ENCODE assay signal across 25 cellular contexts in genomic region chr10:70966848-70967553, GRCh38.
A peak's percentile ranks its signal among the peaks of the same experiment; 100 is the strongest.
DNase-seq lines count a peak whose midpoint lies in the region; ATAC-seq, FAIRE-seq and TF ChIP-seq lines count a peak whose summit lies in the region.
"Had no signal": no experiment of that assay in that cellular context is flagged by ENCODE, and none has a peak within 500 bp of the region (broad histone marks: within the 10 kb centered on the region; RNA-seq: fewer than 3 reads in every experiment).

No MANE protein-coding gene starts in this region.

- H3F3A ChIP-seq in neural progenitor cell (ENCODE audit: low read depth): peaks cover 13% of the 10 kb centered on the region

- H3K9me3 Mint-ChIP-seq in neural progenitor cell: peaks cover 11% of the 10 kb centered on the region
- no peaks in the 10 kb centered on the region for H3K9me3 Mint-ChIP-seq in effector memory CD8-positive, alpha-beta T cell

- H3K9ac ChIP-seq in K562 (ENCODE audit: insufficient read depth in 1 of 2, low read depth in 2 of 2, low read length in 2 of 2) (no peak overlapping the region), neural progenitor cell (no peak overlapping the region)

- no peaks in the 10 kb centered on the region for H3K9me1 ChIP-seq in K562 (ENCODE audit: control insufficient read depth, insufficient read depth, low read length)

- FAIRE-seq in K562 (lab: Jason Lieb, UNC) (no peak), HTR-8/SVneo (lab: Jason Lieb, UNC) (no peak)

- H3K9me3 ChIP-seq in K562 (replicated peaks; ENCODE audit: control insufficient read depth, insufficient read depth, low read depth, low read length) (no peaks in the 10 kb centered on the region), neural progenitor cell (ENCODE audit: low read depth) (peaks cover 5% of the 10 kb centered on the region)
- H3K9me3 ChIP-seq: HAP-1 had no signal

- H3K27me3 ChIP-seq in K562 (ENCODE audit: control insufficient read depth in 2 of 2, insufficient read depth in 2 of 2, low read length in 2 of 2) (peaks cover 7 to 35% of the 10 kb centered on the region in 2 experiments; a peak in 3 of 5 replicates), neural progenitor cell (peaks cover 19% of the 10 kb centered on the region)

- no peak overlapping the region for H3K4me3 Mint-ChIP-seq in neural progenitor cell
- no peak overlapping the region for H3K4me3 Mint-ChIP-seq in effector memory CD8-positive, alpha-beta T cell
- H3K4me3 Mint-ChIP-seq: B cell; CD14-positive monocyte; CD8-positive, alpha-beta memory T cell; GM23338; HFFc6 had no signal

- no peak overlapping the region for H2AFZ ChIP-seq in K562 (ENCODE audit: low read depth, low read length)
- no peak overlapping the region for H2AFZ ChIP-seq in neural progenitor cell (replicated peaks)
- H2AFZ ChIP-seq: GM23338 had no signal

- H3K27me3 Mint-ChIP-seq in neural progenitor cell (ENCODE audit: insufficient read depth, low read depth): peaks cover 19% of the 10 kb centered on the region
- H3K27me3 Mint-ChIP-seq in effector memory CD8-positive, alpha-beta T cell: peaks cover 32 to 63% of the 10 kb centered on the region in 2 donors

- no peaks in the 10 kb centered on the region for H3K4me1 ChIP-seq in K562 (replicated peaks in 1 of 2; ENCODE audit: control insufficient read depth in 2 of 2, insufficient read depth in 2 of 2, low read length in 2 of 2)
- H3K4me1 ChIP-seq in neural progenitor cell: peaks cover 40% of the 10 kb centered on the region
- H3K4me1 ChIP-seq: HAP-1 had no signal

- peak overlapping the region; percentile 6 for H3K27ac Mint-ChIP-seq in neural progenitor cell
- H3K27ac Mint-ChIP-seq in effector memory CD8-positive, alpha-beta T cell: no peak overlapping the region
- H3K27ac Mint-ChIP-seq: B cell; CD14-positive monocyte; CD8-positive, alpha-beta memory T cell; GM23338; HFFc6 had no signal

- intact Hi-C loops in K562 (cut with micrococcal nuclease): no loop called here

- no peak for TF ChIP-seq RAD21 in K562 (CRISPR knock-in tag; conservative IDR thresholded peaks at IDR 0.05 in 1 of 2, IDR thresholded peaks at IDR 0.05 in 1 of 2)

- H3K36me3 Mint-ChIP-seq in neural progenitor cell: no peaks in the 10 kb centered on the region
- H3K36me3 Mint-ChIP-seq in effector memory CD8-positive, alpha-beta T cell (ENCODE audit: insufficient read depth): no peaks in the 10 kb centered on the region
- H3K36me3 Mint-ChIP-seq: CD14-positive monocyte had no signal

- ATAC-seq in K562: no peak
- ATAC-seq in effector memory CD8-positive, alpha-beta T cell (replicated peaks): no peak
- ATAC-seq: PC-3 had no signal

- DNase-seq in DMS 273 (lab: John Stamatoyannopoulos, UW; ENCODE audit: unreplicated experiment) (peak; percentile 50), DMS 273 treated with DMSO at 0.1 percent for 48 hours (lab: John Stamatoyannopoulos, UW) (no peak), K562 (ENCODE audit: extremely low read depth in 1 of 4, low spot score in 3 of 4) (no peak), neural progenitor cell (ENCODE audit: low spot score) (no peak), GM03348 (ENCODE audit: low spot score) (no peak), HTR-8/SVneo (ENCODE audit: insufficient read length, low spot score) (no peak)
- no peak for DNase-seq in effector memory CD8-positive, alpha-beta T cell
- DNase-seq: DMS153; DND-41; HFFc6; Karpas-422; NCI-H1092; NCI-H1417 treated with DMSO at 0.1 percent for 48 hours; NCI-H1694 treated with DMSO at 0.1 percent for 48 hours; NCI-H2081; NCI-H226; NCI-H748 treated with DMSO at 0.1 percent for 48 hours; NK-92 treated with Interleukin-12 subunit alpha and Interleukin-12 subunit beta, amount 100 ng/mL, for 24 hours had no signal

- H3K4me3 ChIP-seq in K562 (no peak overlapping the region), neural progenitor cell (no peak overlapping the region)
- H3K4me3 ChIP-seq: GM23338, HAP-1 had no signal

- H3K27ac ChIP-seq in K562 (ENCODE audit: extremely low read depth, low read depth, low read length) (no peak overlapping the region), neural progenitor cell (no peak overlapping the region)
- H3K27ac ChIP-seq: 22Rv1 had no signal

- H4K20me1 ChIP-seq in K562 (replicated peaks; ENCODE audit: control insufficient read depth, insufficient read depth, low read length): peaks cover 10% of the 10 kb centered on the region
- peaks cover 20% of the 10 kb centered on the region for H4K20me1 ChIP-seq in neural progenitor cell (ENCODE audit: low read depth)

- no peak for TF ChIP-seq POLR2A in K562 (conservative IDR thresholded peaks at IDR 0.05)

- no peak for TF ChIP-seq EP300 in K562 (IDR thresholded peaks at IDR 0.05; ENCODE audit: low read length)

- no TSS peak for BruUV-seq in K562 (replicated peaks; lab: Mats Ljungman, UMichigan)

- H3K4me1 Mint-ChIP-seq in neural progenitor cell: peaks cover 40% of the 10 kb centered on the region
- H3K4me1 Mint-ChIP-seq in effector memory CD8-positive, alpha-beta T cell (ENCODE audit: low read depth in 2 of 2): no peaks in the 10 kb centered on the region
- H3K4me1 Mint-ChIP-seq: B cell; CD14-positive monocyte; CD8-positive, alpha-beta memory T cell had no signal

- no peak for TF ChIP-seq CTCF in K562 (IDR thresholded peaks at IDR 0.05 in 2 of 3, conservative IDR thresholded peaks at IDR 0.05 in 1 of 3; ENCODE audit: insufficient read depth in 2 of 3, low read depth in 1 of 3, low read length in 3 of 3)
- no peak for TF ChIP-seq CTCF in neural progenitor cell (IDR thresholded peaks at IDR 0.05)

- WGBS in K562 (ENCODE audit: insufficient coverage, low coverage, missing lambda C conversion rate): 1% methylated on average over 8 of the region's 8 CpGs

- H3K36me3 ChIP-seq in K562 (ENCODE audit: control insufficient read depth, insufficient read depth, low read length) (no peaks in the 10 kb centered on the region), neural progenitor cell (peaks cover 3% of the 10 kb centered on the region)
- H3K36me3 ChIP-seq: HAP-1 had no signal

- CTCF ChIA-PET in K562 (lab: Yijun Ruan, JAX; ENCODE audit: low intra/inter-chr PET ratio): no interaction called here

- in situ Hi-C loops in K562 (cut with MboI): no loop called here

- H3K4me2 ChIP-seq in K562 (ENCODE audit: insufficient read depth, low read length) (no peak overlapping the region), neural progenitor cell (peak overlapping the region; percentile 62)
- H3K4me2 ChIP-seq: GM23338 had no signal

- POLR2A ChIA-PET in K562 (lab: Yijun Ruan, JAX): no interaction called here

- H3K79me2 ChIP-seq in K562 (ENCODE audit: control insufficient read depth, insufficient read depth, low read length): no peaks in the 10 kb centered on the region
- no peaks in the 10 kb centered on the region for H3K79me2 ChIP-seq in neural progenitor cell (ENCODE audit: low read depth)

TF ChIP-seq in K562, 482 proteins besides CTCF, POLR2A, EP300 and RAD21:
- TF ChIP-seq PHB2 (IDR thresholded peaks at IDR 0.05; ENCODE audit: low read depth) (no peak), HNRNPLL (IDR thresholded peaks at IDR 0.05; ENCODE audit: low read depth, low read length, poor library complexity, severe bottlenecking) (no peak), KDM5B (IDR thresholded peaks at IDR 0.05; ENCODE audit: insufficient replicate concordance, low read depth, low read length) (no peak), KDM2B (CRISPR knock-in tag; IDR thresholded peaks at IDR 0.05) (no peak), ZNF584 (CRISPR knock-in tag; IDR thresholded peaks at IDR 0.05; ENCODE audit: low read depth) (no peak), ZFP36 (IDR thresholded peaks at IDR 0.05; ENCODE audit: low read depth, low read length, partially characterized antibody) (peak; percentile 84), RFX1 (IDR thresholded peaks at IDR 0.05) (peak; percentile 77), NUFIP1 (IDR thresholded peaks at IDR 0.05; ENCODE audit: partially characterized antibody) (no peak), CREBBP (IDR thresholded peaks at IDR 0.05; ENCODE audit: low read depth, low read length) (no peak), CBFA2T3 (IDR thresholded peaks at IDR 0.05) (no peak), DPF2 (IDR thresholded peaks at IDR 0.05) (no peak)
